In genomic region chr2:128232965-128233789, GRCh38 we compare ENCODE assay signal across 1 cellular context.
TF ChIP-seq lines count a peak whose summit lies in the region.

No MANE protein-coding gene starts in this region.

TF ChIP-seq in HCT116, 20 proteins besides CTCF, POLR2A, EP300 and RAD21 (continued from another document):
- TF ChIP-seq REST (IDR thresholded peaks at IDR 0.05; ENCODE audit: low read depth), result no peak
- TF ChIP-seq EGR1 (IDR thresholded peaks at IDR 0.05; ENCODE audit: low read depth), result no peak
- no peak for TF ChIP-seq TCF7L2 (IDR thresholded peaks at IDR 0.05; ENCODE audit: borderline replicate concordance, extremely low read depth, insufficient read depth, insufficient read length)
- no peak for TF ChIP-seq FOSL1 (IDR thresholded peaks at IDR 0.05; ENCODE audit: low read depth)
